ENCODE assay signal across 9 cellular contexts in genomic region chr6:24126586-24127192, GRCh38. TPM values are rescaled to one million over a fixed set of nuclear protein-coding genes. Genes with fewer than 3 reads are reported as not detected.
DNase-seq lines count a peak whose midpoint lies in the region; ATAC-seq and TF ChIP-seq lines count a peak whose summit lies in the region.
"Had no signal": no experiment of that assay in that cellular context is flagged by ENCODE, and none has a peak within 500 bp of the region (broad histone marks: within the 10 kb centered on the region; RNA-seq: fewer than 3 reads in every experiment).

No MANE protein-coding gene starts in this region.

- H3K4me1 ChIP-seq in PC-9 (replicated peaks; ENCODE audit: insufficient read depth) = no peaks in the 10 kb centered on the region
- H3K4me1 ChIP-seq: SJSA1 had no signal

- H3K27ac ChIP-seq in PC-9 = no peak overlapping the region
- H3K27ac ChIP-seq: neutrophil, SJSA1 had no signal

- peaks cover 11% of the 10 kb centered on the region for H3K4me1 Mint-ChIP-seq in mesothelial cell of epicardium
- no peaks in the 10 kb centered on the region for H3K4me1 Mint-ChIP-seq in immature natural killer cell
- H3K4me1 Mint-ChIP-seq in natural killer cell = peaks cover 0 to 8% of the 10 kb centered on the region in 2 donors

- no peaks in the 10 kb centered on the region for H3K9me3 ChIP-seq in PC-9 (ENCODE audit: insufficient read depth, low read depth)
- H3K9me3 ChIP-seq: neutrophil had no signal

- H3K36me3 ChIP-seq in PC-9 (ENCODE audit: low read depth) = no peaks in the 10 kb centered on the region
- H3K36me3 ChIP-seq: neutrophil, SJSA1 had no signal

- no peaks in the 10 kb centered on the region for H3F3A ChIP-seq in PC-9 (ENCODE audit: insufficient read depth, low read depth)

- no peaks in the 10 kb centered on the region for H3K9me3 Mint-ChIP-seq in mesothelial cell of epicardium
- peaks cover 0 to 10% (median 3%) of the 10 kb centered on the region in 6 donors for H3K9me3 Mint-ChIP-seq in immature natural killer cell
- H3K9me3 Mint-ChIP-seq in natural killer cell = peaks cover 7 to 13% of the 10 kb centered on the region in 2 donors

- POLR2A ChIA-PET in PC-9 (lab: Charles Lee; ENCODE audit: unreplicated experiment) = interaction anchor here (0.5 to 0.7 kb wide), 2 partner anchors 130 to 222 kb away, joined by 3 to 4 read pairs; no protein-coding TSS in a partner anchor

- no peak overlapping the region for H2AFZ ChIP-seq in PC-9

- TF ChIP-seq CTCF in GM10266 (IDR thresholded peaks at IDR 0.05; ENCODE audit: control insufficient read depth, insufficient read depth, low read depth, missing control alignments) = no peak
- TF ChIP-seq CTCF in PC-9 (conservative IDR thresholded peaks at IDR 0.05) = no peak
- no peak for TF ChIP-seq CTCF in mesothelial cell of epicardium (IDR thresholded peaks at IDR 0.05; ENCODE audit: unreplicated experiment)
- TF ChIP-seq CTCF in natural killer cell (IDR thresholded peaks at IDR 0.05) = no peak

- ATAC-seq in HG02678 (IDR thresholded peaks at IDR 0.05; ENCODE audit: unreplicated experiment) (peak; percentile 66), natural killer cell (no peak)

- no peaks in the 10 kb centered on the region for H3K36me3 Mint-ChIP-seq in mesothelial cell of epicardium
- no peaks in the 10 kb centered on the region for H3K36me3 Mint-ChIP-seq in immature natural killer cell
- H3K36me3 Mint-ChIP-seq in natural killer cell = peaks cover 5% of the 10 kb centered on the region

- H3K4me3 Mint-ChIP-seq in mesothelial cell of epicardium = peak overlapping the region; percentile 56
- peak overlapping the region in 1 of 5 donors; percentile 30 for H3K4me3 Mint-ChIP-seq in immature natural killer cell
- no peak overlapping the region for H3K4me3 Mint-ChIP-seq in natural killer cell

- BruUV-seq in PC-9 (replicated peaks; lab: Mats Ljungman, UMichigan) = no TSS peak

- H3K9me2 ChIP-seq in PC-9 (ENCODE audit: insufficient read depth) = no peaks in the 10 kb centered on the region

- H3K4me2 ChIP-seq in PC-9 = no peak overlapping the region

- no peak overlapping the region for H3K4me3 ChIP-seq in PC-9
- H3K4me3 ChIP-seq: SJSA1 had no signal

- H3K27ac Mint-ChIP-seq in mesothelial cell of epicardium (no peak overlapping the region), immature natural killer cell (no peak overlapping the region), natural killer cell (no peak overlapping the region)

- DNase-seq in GM10266 (ENCODE audit: extremely low spot score) = peak; percentile 64
- peak; percentile 37 to 43 for DNase-seq in PC-9
- DNase-seq in ecto neural progenitor cell (ENCODE audit: low spot score) = peak; percentile 78
- DNase-seq in mesothelial cell of epicardium (ENCODE audit: low spot score in 2 of 2, unreplicated experiment in 2 of 2) = peak; percentile 49 to 79
- no peak for DNase-seq in immature natural killer cell
- DNase-seq in natural killer cell = no peak

- CTCF ChIA-PET in PC-9 (lab: Charles Lee) = no interaction called here

- H3K79me2 ChIP-seq in PC-9 (ENCODE audit: low read depth) = no peaks in the 10 kb centered on the region

- H3K27me3 Mint-ChIP-seq in mesothelial cell of epicardium (ENCODE audit: low read depth) (peaks cover 57% of the 10 kb centered on the region), immature natural killer cell (ENCODE audit: low read depth in 3 of 3) (peaks cover 2 to 6% (median 5%) of the 10 kb centered on the region in 3 donors), natural killer cell (ENCODE audit: low read depth in 2 of 2) (peaks cover 7 to 10% of the 10 kb centered on the region in 2 donors)

- peaks cover 20% of the 10 kb centered on the region for H3K27me3 ChIP-seq in PC-9 (ENCODE audit: insufficient read depth, low read depth)
- H3K27me3 ChIP-seq: SJSA1 had no signal

- peaks cover 3% of the 10 kb centered on the region; the same call in 1 of the 2 replicates for H4K20me1 ChIP-seq in PC-9 (ENCODE audit: insufficient read depth)

- intact Hi-C loops in PC-9 (cut with micrococcal nuclease; ENCODE audit: unreplicated experiment) = no loop called here
- intact Hi-C loops in natural killer cell (cut with micrococcal nuclease) = no loop called here

RNA-seq across cellular contexts. Expression of gene NRSN1, which starts 0.7 kb away (rescaled TPM):
- total RNA-seq in PC-9 (2021) (not detected in 2 replicates), mesothelial cell of epicardium (1.1 to 1.4 TPM (median 1.2 TPM) in 3 replicates), natural killer cell (not detected)
- not detected for polyA plus RNA-seq in immature natural killer cell
- total RNA-seq: SJSA1 had no signal

Comparison
In these comparisons a context has a peak if more than half of its experiments do, and no peak if none do; other contexts are left out.
1. DNase-seq: peak in GM10266 (single experiment), PC-9 (2 of 2), ecto neural progenitor cell (single experiment) and mesothelial cell of epicardium (2 of 2); none in immature natural killer cell (0 of 3) and natural killer cell (single experiment).